ENCODE assay signal across 11 cellular contexts in genomic region chr11:46378811-46379482, GRCh38. TPM values are rescaled to one million over a fixed set of nuclear protein-coding genes. Genes with fewer than 3 reads are reported as not detected.
DNase-seq lines count a peak whose midpoint lies in the region; ATAC-seq and TF ChIP-seq lines count a peak whose summit lies in the region.
"Had no signal": no experiment of that assay in that cellular context is flagged by ENCODE, and none has a peak within 500 bp of the region (broad histone marks: within the 10 kb centered on the region; RNA-seq: fewer than 3 reads in every experiment).

No MANE protein-coding gene starts in this region.

- H3K4me3 ChIP-seq in CD8-positive, alpha-beta T cell (ENCODE audit: low read depth, low read length): no peak overlapping the region
- H3K4me3 ChIP-seq in HUES64 (ENCODE audit: low read length) (peak overlapping the region; percentile 61; the same call in 1 of the 2 replicates), neuronal stem cell (ENCODE audit: low read length in 2 of 2) (peak overlapping the region in 1 of 2 donors; percentile 80)
- H3K4me3 ChIP-seq: left lung had no signal

- peaks cover 2% of the 10 kb centered on the region for H3K27me3 Mint-ChIP-seq in CD8-positive, alpha-beta T cell (ENCODE audit: low read depth)
- peaks cover 5 to 19% of the 10 kb centered on the region in 2 donors for H3K27me3 Mint-ChIP-seq in effector memory CD8-positive, alpha-beta T cell

- H3K27ac Mint-ChIP-seq in CD8-positive, alpha-beta T cell: peak overlapping the region; percentile 14
- H3K27ac Mint-ChIP-seq in effector memory CD8-positive, alpha-beta T cell: peak overlapping the region; percentile 13 to 78

- no peak overlapping the region for H3K4me2 ChIP-seq in neuronal stem cell (ENCODE audit: insufficient read depth, low read length, poor library complexity, severe bottlenecking)

- H3K4me1 ChIP-seq in CD8-positive, alpha-beta T cell (ENCODE audit: insufficient read depth, low read length): peaks cover 11% of the 10 kb centered on the region
- peaks cover 15% of the 10 kb centered on the region for H3K4me1 ChIP-seq in HUES64 (ENCODE audit: insufficient read depth, low read length)
- peaks cover 22% of the 10 kb centered on the region in 2 donors for H3K4me1 ChIP-seq in neuronal stem cell (ENCODE audit: control insufficient read depth in 2 of 2, insufficient read depth in 1 of 2, low read depth in 1 of 2, low read length in 2 of 2)

- H3K9me3 ChIP-seq in CD8-positive, alpha-beta T cell (ENCODE audit: low read length): no peaks in the 10 kb centered on the region
- H3K9me3 ChIP-seq in HUES64 (ENCODE audit: insufficient read depth, low read depth, low read length) (no peaks in the 10 kb centered on the region), neuronal stem cell (replicated peaks in 1 of 2; ENCODE audit: control insufficient read depth in 2 of 2, insufficient read depth in 1 of 2, low read depth in 1 of 2, low read length in 2 of 2) (no peaks in the 10 kb centered on the region)
- H3K9me3 ChIP-seq: left lung had no signal

- no peak overlapping the region for H4K91ac ChIP-seq in neuronal stem cell (ENCODE audit: low read depth, low read length, poor library complexity)

- peak overlapping the region; percentile 26 for H3K4me3 Mint-ChIP-seq in CD8-positive, alpha-beta T cell
- peak overlapping the region; percentile 3 to 56 for H3K4me3 Mint-ChIP-seq in effector memory CD8-positive, alpha-beta T cell

- H3K14ac ChIP-seq in neuronal stem cell (ENCODE audit: low read length): no peak overlapping the region

- H3K9me3 Mint-ChIP-seq in CD8-positive, alpha-beta T cell: no peaks in the 10 kb centered on the region
- H3K9me3 Mint-ChIP-seq in effector memory CD8-positive, alpha-beta T cell: no peaks in the 10 kb centered on the region
- H3K9me3 Mint-ChIP-seq: activated T-cell treated with anti-CD3 and anti-CD28 coated beads, Interleukin-2, amount 50 U/mL, for 4 hours had no signal

- peak in 1 of 7 experiments; percentile 10 for DNase-seq in CD8-positive, alpha-beta T cell
- DNase-seq in effector memory CD8-positive, alpha-beta T cell: no peak
- DNase-seq in neuronal stem cell (ENCODE audit: low spot score): no peak
- DNase-seq in inferior parietal cortex (ENCODE audit: extremely low spot score): no peak
- no peak for DNase-seq in NOMO-1 treated with DMSO at 0.1 percent for 48 hours (lab: John Stamatoyannopoulos, UW; ENCODE audit: unreplicated experiment)
- DNase-seq in GM10248 (ENCODE audit: extremely low spot score): no peak
- DNase-seq: activated T-cell treated with anti-CD3 and anti-CD28 coated beads, Interleukin-2, amount 50 U/mL, for 4 hours; central memory CD4-positive, alpha-beta T cell; left lung had no signal

- H3K23ac ChIP-seq in neuronal stem cell (ENCODE audit: low read depth, low read length, poor library complexity): peak overlapping the region; percentile 91

- WGBS in HUES64: 81% methylated on average over 17 of the region's 20 CpGs
- WGBS in neuronal stem cell (ENCODE audit: extremely low coverage in 2 of 2, insufficient read length in 2 of 2, insufficient replicate concordance in 1 of 2), 2 donors: no CpG with 5 or more reads among the region's 20 CpGs

- CTCF ChIA-PET in CD8-positive, alpha-beta T cell (lab: Charles Lee): interaction anchor here (0.6 to 2.8 kb wide), 4 partner anchors 10 to 27 kb away, joined by 3 to 15 read pairs (median 3); no protein-coding TSS in a partner anchor
- CTCF ChIA-PET in GM10248 (lab: Yijun Ruan, JAX): interaction anchor here (0.8 to 4.1 kb wide), 10 partner anchors 10 to 157 kb away, joined by 3 to 42 read pairs (median 8); partner anchors contain the start of gene DGKZ

- peak overlapping the region; percentile 54; the same call in 1 of the 2 replicates for H3K9ac ChIP-seq in HUES64 (ENCODE audit: low read depth, low read length)
- H3K9ac ChIP-seq in neuronal stem cell (ENCODE audit: low read depth, low read length, poor library complexity): peak overlapping the region; percentile 77

- H3K27me3 ChIP-seq in CD8-positive, alpha-beta T cell (ENCODE audit: insufficient read depth, low read length): no peaks in the 10 kb centered on the region
- H3K27me3 ChIP-seq in HUES64 (ENCODE audit: insufficient read depth, low read length) (no peaks in the 10 kb centered on the region), neuronal stem cell (ENCODE audit: control insufficient read depth in 3 of 3, insufficient read depth in 3 of 3, low read depth in 1 of 3, low read length in 3 of 3) (no peaks in the 10 kb centered on the region)

- H3K79me1 ChIP-seq in neuronal stem cell (ENCODE audit: low read depth, low read length): peaks cover 9% of the 10 kb centered on the region

- H2AFZ ChIP-seq in neuronal stem cell (ENCODE audit: low read length): peak overlapping the region; percentile 78

- H2AK5ac ChIP-seq in neuronal stem cell (ENCODE audit: low read depth, low read length): peak overlapping the region; percentile 99

- peak overlapping the region; percentile 92 for H2BK15ac ChIP-seq in neuronal stem cell (ENCODE audit: low read length)

- H2BK120ac ChIP-seq in neuronal stem cell (ENCODE audit: low read depth, low read length): no peak overlapping the region

- H3K4me1 Mint-ChIP-seq in CD8-positive, alpha-beta T cell (ENCODE audit: low read depth): peaks cover 8% of the 10 kb centered on the region
- peaks cover 8 to 16% of the 10 kb centered on the region in 2 donors for H3K4me1 Mint-ChIP-seq in effector memory CD8-positive, alpha-beta T cell (ENCODE audit: low read depth in 2 of 2)

- no peak overlapping the region for H3K27ac ChIP-seq in CD8-positive, alpha-beta T cell (ENCODE audit: low read depth, low read length)
- H3K27ac ChIP-seq in HUES64 (ENCODE audit: low read depth, low read length): peak overlapping the region; percentile 60; the same call in 1 of the 2 replicates
- peak overlapping the region; percentile 63 for H3K27ac ChIP-seq in neuronal stem cell (replicated peaks; ENCODE audit: low read length)

- H3K18ac ChIP-seq in neuronal stem cell (ENCODE audit: low read length): peak overlapping the region; percentile 16

- H2BK12ac ChIP-seq in neuronal stem cell (ENCODE audit: low read length): peak overlapping the region; percentile 1

- peak overlapping the region; percentile 66 for H3K4ac ChIP-seq in neuronal stem cell (ENCODE audit: low read length)

- H4K8ac ChIP-seq in neuronal stem cell (ENCODE audit: low read depth, low read length): peak overlapping the region; percentile 92

- H2BK5ac ChIP-seq in neuronal stem cell (ENCODE audit: low read length): peak overlapping the region; percentile 82

- ATAC-seq in CD8-positive, alpha-beta T cell: no peak
- ATAC-seq in effector memory CD8-positive, alpha-beta T cell (replicated peaks): peak; percentile 7
- no peak for ATAC-seq in HG02798 (IDR thresholded peaks at IDR 0.05; ENCODE audit: poor library complexity, unreplicated experiment)
- ATAC-seq: activated T-cell treated with anti-CD3 and anti-CD28 coated beads, Interleukin-2, amount 50 U/mL, for 4 hours had no signal

- peaks cover 33% of the 10 kb centered on the region for H3K36me3 ChIP-seq in CD8-positive, alpha-beta T cell (ENCODE audit: insufficient read depth, low read length)
- H3K36me3 ChIP-seq in HUES64 (ENCODE audit: insufficient read depth, low read length) (peaks cover 42% of the 10 kb centered on the region), neuronal stem cell (replicated peaks in 1 of 2; ENCODE audit: control insufficient read depth in 2 of 2, insufficient read depth in 2 of 2, low read length in 2 of 2) (peaks cover 22 to 62% of the 10 kb centered on the region in 2 donors)

- POLR2A ChIA-PET in CD8-positive, alpha-beta T cell (lab: Charles Lee): interaction anchor here (0.6 to 2.5 kb wide), 5 partner anchors 13 to 140 kb away, joined by 3 to 9 read pairs (median 4); partner anchors contain the start of gene DGKZ
- POLR2A ChIA-PET in GM10248 (lab: Yijun Ruan, JAX): no interaction called here

- peaks cover 37% of the 10 kb centered on the region for H3K36me3 Mint-ChIP-seq in CD8-positive, alpha-beta T cell
- H3K36me3 Mint-ChIP-seq in effector memory CD8-positive, alpha-beta T cell (ENCODE audit: insufficient read depth): peaks cover 56% of the 10 kb centered on the region

- no peak for TF ChIP-seq CTCF in CD8-positive, alpha-beta T cell (IDR thresholded peaks at IDR 0.05)
- TF ChIP-seq CTCF in GM10248 (IDR thresholded peaks at IDR 0.05; ENCODE audit: control extremely low read depth, extremely low read depth, low read depth, missing control alignments): no peak

- intact Hi-C loops in CD8-positive, alpha-beta T cell (cut with DNase I, micrococcal nuclease): no loop called here

RNA-seq across cellular contexts. Expression of gene MDK, which starts 2.5 kb away (rescaled TPM):
- 1 to 10 TPM; 3.6 TPM for total RNA-seq in CD8-positive, alpha-beta T cell
- 605 TPM for polyA plus RNA-seq in HUES64 (2013, experiment 1 of 2)
- 719 TPM for polyA plus RNA-seq in HUES64 (2013, experiment 2 of 2)
- polyA plus RNA-seq in neuronal stem cell (2013, experiment 1 of 2): 1,851 TPM
- 1,853 TPM for polyA plus RNA-seq in neuronal stem cell (2013, experiment 2 of 2)

RNA-seq across cellular contexts. Expression of gene CHRM4, which starts 12.6 kb away (rescaled TPM):
- 1 to 10 TPM; 2.9 to 4.1 TPM for total RNA-seq in CD8-positive, alpha-beta T cell
- polyA plus RNA-seq in HUES64 (2013, experiment 1 of 2): 0.20 TPM
- polyA plus RNA-seq in HUES64 (2013, experiment 2 of 2): 0.25 TPM
- 0.10 TPM for polyA plus RNA-seq in neuronal stem cell (2013, experiment 1 of 2)
- 0.15 TPM for polyA plus RNA-seq in neuronal stem cell (2013, experiment 2 of 2)
- total RNA-seq: left lung had no signal

RNA-seq across cellular contexts. Expression of gene DGKZ, which starts 31.7 kb away (rescaled TPM):
- total RNA-seq in CD8-positive, alpha-beta T cell: 100 to 1,000 TPM; 131 to 135 TPM
- 51.0 TPM for polyA plus RNA-seq in HUES64 (2013, experiment 1 of 2)
- polyA plus RNA-seq in HUES64 (2013, experiment 2 of 2): 50.1 TPM
- polyA plus RNA-seq in neuronal stem cell (2013, experiment 1 of 2): 33.3 TPM
- polyA plus RNA-seq in neuronal stem cell (2013, experiment 2 of 2): 32.3 TPM
